20 cellular contexts compared by ENCODE assay signal in the genomic region with DNA sequence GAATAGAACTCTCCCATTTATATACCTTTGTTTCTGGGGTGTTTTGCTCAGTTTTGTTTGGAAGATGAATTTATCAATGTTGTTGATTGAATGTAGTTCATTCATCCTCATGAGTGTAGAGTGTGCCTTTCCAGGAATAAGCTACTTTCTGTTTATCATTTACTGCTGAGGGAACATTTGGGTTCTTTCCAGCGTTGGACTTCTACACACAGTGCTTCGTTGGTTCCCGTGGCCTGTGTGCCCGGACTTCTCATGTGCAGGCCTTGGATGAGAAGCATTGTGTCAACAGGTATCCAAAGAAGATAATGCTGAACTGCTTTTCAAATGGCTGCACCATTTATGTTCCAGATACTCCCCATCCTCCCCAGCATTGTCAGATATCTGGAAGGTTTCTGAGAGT.
A peak's percentile ranks its signal among the peaks of the same experiment; 100 is the strongest.
DNase-seq lines count a peak whose midpoint lies in the region; ATAC-seq and TF ChIP-seq lines count a peak whose summit lies in the region.
"Had no signal": no experiment of that assay in that cellular context is flagged by ENCODE, and none has a peak within 500 bp of the region (broad histone marks: within the 10 kb centered on the region; RNA-seq: fewer than 3 reads in every experiment).

No MANE protein-coding gene starts in this region.

- H3K27me3 Mint-ChIP-seq in chondrocyte (ENCODE audit: low read depth), result no peaks in the 10 kb centered on the region
- no peaks in the 10 kb centered on the region for H3K27me3 Mint-ChIP-seq in nephron (ENCODE audit: low read depth)

- H3K9me2 ChIP-seq in DOHH2 (replicated peaks; ENCODE audit: control insufficient read depth, low read length), result no peaks in the 10 kb centered on the region

- no peaks in the 10 kb centered on the region for H4K20me1 ChIP-seq in DOHH2 (ENCODE audit: control insufficient read depth, insufficient read depth, low read depth, low read length)

- H3K9me3 Mint-ChIP-seq in chondrocyte (ENCODE audit: low read depth) (no peaks in the 10 kb centered on the region), nephron (no peaks in the 10 kb centered on the region)
- H3K9me3 Mint-ChIP-seq in stimulated activated effector memory CD8-positive, alpha-beta T cell treated with anti-CD3 and anti-CD28 coated beads, Interleukin-12 subunit alpha, Interleukin-12 subunit beta, amount 100 ng/mL, for 72 hours, result no peaks in the 10 kb centered on the region
- H3K9me3 Mint-ChIP-seq: CD14-positive monocyte had no signal

- peaks cover 51% of the 10 kb centered on the region for H3K4me1 Mint-ChIP-seq in chondrocyte (ENCODE audit: low read depth)
- peaks cover 39% of the 10 kb centered on the region for H3K4me1 Mint-ChIP-seq in nephron
- no peaks in the 10 kb centered on the region for H3K4me1 Mint-ChIP-seq in stimulated activated effector memory CD8-positive, alpha-beta T cell treated with anti-CD3 and anti-CD28 coated beads, Interleukin-12 subunit alpha, Interleukin-12 subunit beta, amount 100 ng/mL, for 72 hours
- H3K4me1 Mint-ChIP-seq: CD14-positive monocyte had no signal

- H3K27ac ChIP-seq in DOHH2 (ENCODE audit: low read depth, low read length), result no peak overlapping the region
- H3K27ac ChIP-seq in thoracic aorta, result peak overlapping the region; percentile 35 to 42
- no peak overlapping the region for H3K27ac ChIP-seq in adrenal gland

- H3K36me3 ChIP-seq in DOHH2 (ENCODE audit: control insufficient read depth, low read length) (no peaks in the 10 kb centered on the region), thoracic aorta (no peaks in the 10 kb centered on the region), adrenal gland (replicated peaks in 1 of 2) (no peaks in the 10 kb centered on the region)
- H3K36me3 ChIP-seq: MG63 had no signal

- ATAC-seq in thoracic aorta (ENCODE audit: insufficient number of reproducible peaks, low FRiP score, low read depth), result no peak
- ATAC-seq in stimulated activated effector memory CD8-positive, alpha-beta T cell treated with anti-CD3 and anti-CD28 coated beads, Interleukin-12 subunit alpha, Interleukin-12 subunit beta, amount 100 ng/mL, for 72 hours, result no peak

- DNase-seq in chondrocyte (ENCODE audit: low spot score) (no peak), thoracic aorta (ENCODE audit: low spot score) (no peak), midbrain (lab: John Stamatoyannopoulos, UW) (no peak), adrenal gland (no peak)
- no peak for DNase-seq in stimulated activated effector memory CD8-positive, alpha-beta T cell treated with anti-CD3 and anti-CD28 coated beads, Interleukin-12 subunit alpha, Interleukin-12 subunit beta, amount 100 ng/mL, for 72 hours (ENCODE audit: low spot score in 2 of 2)
- DNase-seq: AML-193, DMS53, EL, GF-D8, MG63, NCI-H1417, NCI-H1694 treated with DMSO at 0.1 percent for 48 hours, NCI-H2081 treated with DMSO at 0.1 percent for 48 hours, NCI-H446 treated with DMSO at 0.1 percent for 48 hours, NCI-H526 treated with DMSO at 0.1 percent for 48 hours, RPMI8226, SHP77 had no signal

- no peaks in the 10 kb centered on the region for H3K79me2 ChIP-seq in DOHH2 (ENCODE audit: control insufficient read depth, low read length)

- H3F3A ChIP-seq in DOHH2 (ENCODE audit: control insufficient read depth, insufficient read depth), result peaks cover 4% of the 10 kb centered on the region; the same call in 1 of the 2 replicates

- intact Hi-C loops in adrenal gland (cut with DNase I), result no loop called here

- H3K27me3 ChIP-seq in DOHH2 (ENCODE audit: control insufficient read depth, low read length) (no peaks in the 10 kb centered on the region), thoracic aorta (replicated peaks; ENCODE audit: insufficient read depth) (no peaks in the 10 kb centered on the region), adrenal gland (no peaks in the 10 kb centered on the region)
- H3K27me3 ChIP-seq: MG63 had no signal

- H3K4me3 Mint-ChIP-seq in chondrocyte (ENCODE audit: unreplicated experiment) (no peak overlapping the region), nephron (no peak overlapping the region)
- H3K4me3 Mint-ChIP-seq in stimulated activated effector memory CD8-positive, alpha-beta T cell treated with anti-CD3 and anti-CD28 coated beads, Interleukin-12 subunit alpha, Interleukin-12 subunit beta, amount 100 ng/mL, for 72 hours, result no peak overlapping the region
- H3K4me3 Mint-ChIP-seq: CD14-positive monocyte had no signal

- TF ChIP-seq CTCF in DOHH2 (IDR thresholded peaks at IDR 0.05; ENCODE audit: low read depth, low read length, poor library complexity, severe bottlenecking) (no peak), chondrocyte (IDR thresholded peaks at IDR 0.05) (no peak), nephron (IDR thresholded peaks at IDR 0.05; ENCODE audit: unreplicated experiment in 3 of 3) (no peak), thoracic aorta (IDR thresholded peaks at IDR 0.05) (no peak), adrenal gland (IDR thresholded peaks at IDR 0.05) (no peak)

- H3K4me3 ChIP-seq in DOHH2 (ENCODE audit: low read length), result no peak overlapping the region; the same call in 1 of the 2 replicates
- H3K4me3 ChIP-seq in thoracic aorta, result no peak overlapping the region
- no peak overlapping the region for H3K4me3 ChIP-seq in adrenal gland
- H3K4me3 ChIP-seq: MG63 had no signal

- no peak for TF ChIP-seq POLR2A in adrenal gland (IDR thresholded peaks at IDR 0.05)

- H3K27ac Mint-ChIP-seq in chondrocyte (ENCODE audit: unreplicated experiment) (peak overlapping the region; percentile 32), nephron (peak overlapping the region; percentile 1 to 57 (median 39))
- H3K27ac Mint-ChIP-seq in stimulated activated effector memory CD8-positive, alpha-beta T cell treated with anti-CD3 and anti-CD28 coated beads, Interleukin-12 subunit alpha, Interleukin-12 subunit beta, amount 100 ng/mL, for 72 hours, result no peak overlapping the region
- H3K27ac Mint-ChIP-seq: CD14-positive monocyte had no signal

- 55 to 88% (median 79%) methylated on average over 4 of the region's 4 CpGs for WGBS in adrenal gland, 4 donors

- H3K36me3 Mint-ChIP-seq in chondrocyte (ENCODE audit: low read depth) (peaks cover 1% of the 10 kb centered on the region), nephron (ENCODE audit: low read depth) (no peaks in the 10 kb centered on the region)
- H3K36me3 Mint-ChIP-seq in stimulated activated effector memory CD8-positive, alpha-beta T cell treated with anti-CD3 and anti-CD28 coated beads, Interleukin-12 subunit alpha, Interleukin-12 subunit beta, amount 100 ng/mL, for 72 hours, result no peaks in the 10 kb centered on the region
- H3K36me3 Mint-ChIP-seq: CD14-positive monocyte had no signal

- H3K4me1 ChIP-seq in DOHH2 (ENCODE audit: control insufficient read depth, low read length) (peaks cover 39% of the 10 kb centered on the region), thoracic aorta (ENCODE audit: control insufficient read depth in 1 of 2, low read depth in 2 of 2) (peaks cover 21 to 37% of the 10 kb centered on the region in 2 donors), adrenal gland (replicated peaks in 1 of 2) (peaks cover 8 to 26% of the 10 kb centered on the region in 2 donors)

- H3K9me3 ChIP-seq in DOHH2 (ENCODE audit: control insufficient read depth, insufficient read depth, low read length) (no peaks in the 10 kb centered on the region), thoracic aorta (no peaks in the 10 kb centered on the region), adrenal gland (replicated peaks in 1 of 3) (no peaks in the 10 kb centered on the region)
- H3K9me3 ChIP-seq: MG63 had no signal

- peak overlapping the region; percentile 32 for H3K4me2 ChIP-seq in DOHH2 (ENCODE audit: low read length)

Comparison
In these comparisons a context has a peak if more than half of its experiments do, and no peak if none do; other contexts are left out.
1. H3K27ac ChIP-seq: peak in thoracic aorta (2 of 2); none in DOHH2 (single experiment) and adrenal gland (0 of 5).